In the genomic region with DNA sequence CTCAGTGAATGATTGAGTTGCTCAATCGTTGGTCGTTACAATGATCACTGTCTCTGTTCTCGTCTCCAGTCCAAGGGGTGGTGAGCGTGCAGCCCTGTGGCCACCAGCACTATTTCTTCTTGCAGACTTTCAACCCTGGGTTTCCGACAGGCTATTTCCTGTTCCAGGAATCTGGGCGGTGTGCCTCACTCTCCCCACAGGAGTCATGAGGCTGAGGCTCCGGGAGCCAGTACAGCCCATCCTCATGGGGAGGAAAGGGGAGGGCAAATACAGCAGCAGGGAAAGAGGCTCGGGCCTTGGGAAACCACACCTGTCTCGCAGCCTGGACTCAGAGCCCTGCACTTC, we compare ENCODE assay signal across 17 cellular contexts. TPM values are rescaled to one million over a fixed set of nuclear protein-coding genes. Genes with fewer than 3 reads are reported as not detected.
DNase-seq lines count a peak whose midpoint lies in the region; ATAC-seq, FAIRE-seq and TF ChIP-seq lines count a peak whose summit lies in the region.
"Had no signal": no experiment of that assay in that cellular context is flagged by ENCODE, and none has a peak within 500 bp of the region (broad histone marks: within the 10 kb centered on the region; RNA-seq: fewer than 3 reads in every experiment).

No MANE protein-coding gene starts in this region.

- H3K4me2 ChIP-seq in endothelial cell of umbilical vein (ENCODE audit: insufficient read depth, low read length), result peak overlapping the region; percentile 58
- H3K4me2 ChIP-seq: smooth muscle cell had no signal

- no peak overlapping the region for H3K9ac ChIP-seq in endothelial cell of umbilical vein (replicated peaks; ENCODE audit: extremely low read depth, insufficient read depth, low read length)

- H3K9me3 Mint-ChIP-seq in Calu3 (ENCODE audit: low read depth, unreplicated experiment), result no peaks in the 10 kb centered on the region
- H3K9me3 Mint-ChIP-seq: activated B cell treated with CpG ODN at 0.5 μM for 24 hours; stimulated activated naive CD8-positive, alpha-beta T cell treated with anti-CD3 and anti-CD28 coated beads, Interleukin-15, Interleukin-2, amounts not matched to agents 100 ng/mL and 50 ng/mL, for 24 hours had no signal

- H3K36me3 Mint-ChIP-seq in Calu3 (ENCODE audit: insufficient read depth, unreplicated experiment), result no peaks in the 10 kb centered on the region

- ATAC-seq in HG03159 (IDR thresholded peaks at IDR 0.05; ENCODE audit: unreplicated experiment), result no peak

- no peaks in the 10 kb centered on the region for H3K79me2 ChIP-seq in endothelial cell of umbilical vein (ENCODE audit: control insufficient read depth, insufficient read depth, low read length)

- H3K4me3 Mint-ChIP-seq in Calu3 (ENCODE audit: low read depth, unreplicated experiment), result no peak overlapping the region
- H3K4me3 Mint-ChIP-seq: activated B cell treated with CpG ODN at 0.5 μM for 24 hours; stimulated activated naive CD8-positive, alpha-beta T cell treated with anti-CD3 and anti-CD28 coated beads, Interleukin-15, Interleukin-2, amounts not matched to agents 100 ng/mL and 50 ng/mL, for 24 hours had no signal

- TF ChIP-seq POLR2A in endothelial cell of umbilical vein (IDR thresholded peaks at IDR 0.05; ENCODE audit: low read depth, low read length), result no peak

- dilution Hi-C loops in endothelial cell of umbilical vein (cut with MboI; ENCODE audit: extremely low pct_ligation_motif_present, low sequenced_read_pairs), result no loop called here

- no peak overlapping the region for H3K27ac ChIP-seq in endothelial cell of umbilical vein (ENCODE audit: insufficient read depth, low read depth, low read length)
- H3K27ac ChIP-seq: epithelial cell of prostate, neutrophil had no signal

- H3K4me3 ChIP-seq in AG10803 (ENCODE audit: low read length) (no peak overlapping the region), endothelial cell of umbilical vein (replicated peaks in 1 of 3; ENCODE audit: insufficient read depth in 1 of 3, low read depth in 1 of 3, low read length in 3 of 3) (no peak overlapping the region)
- H3K4me3 ChIP-seq: smooth muscle cell had no signal

- no peak overlapping the region for H3K27ac Mint-ChIP-seq in Calu3 (ENCODE audit: unreplicated experiment)
- H3K27ac Mint-ChIP-seq: activated B cell treated with CpG ODN at 0.5 μM for 24 hours; stimulated activated naive CD8-positive, alpha-beta T cell treated with anti-CD3 and anti-CD28 coated beads, Interleukin-15, Interleukin-2, amounts not matched to agents 100 ng/mL and 50 ng/mL, for 24 hours had no signal

- H3K27me3 ChIP-seq in endothelial cell of umbilical vein (ENCODE audit: control insufficient read depth in 2 of 2, insufficient read depth in 2 of 2, low read length in 2 of 2), result peaks cover 0 to 1% of the 10 kb centered on the region in 2 experiments
- H3K27me3 ChIP-seq: neutrophil had no signal

- H4K20me1 ChIP-seq in endothelial cell of umbilical vein (replicated peaks; ENCODE audit: control insufficient read depth, extremely low read depth, insufficient read depth, low read length), result no peaks in the 10 kb centered on the region

- intact Hi-C loops in endothelial cell of umbilical vein (cut with micrococcal nuclease) (no loop called here), Calu3 (cut with micrococcal nuclease; ENCODE audit: unreplicated experiment) (loop anchor here (5.0 kb wide), 1 partner anchor 71 kb away; the partner anchor contains the start of gene BPI)

- no peaks in the 10 kb centered on the region for H3K9me3 ChIP-seq in endothelial cell of umbilical vein (replicated peaks; ENCODE audit: control insufficient read depth, insufficient read depth, low read length)
- H3K9me3 ChIP-seq: neutrophil had no signal

- CTCF ChIA-PET in endothelial cell of umbilical vein (lab: Charles Lee) (interaction anchor here (0.8 to 9.2 kb wide), 18 partner anchors 8 to 665 kb away, joined by 3 to 204 read pairs (median 5); partner anchors contain the start of gene BPI), Calu3 (lab: Charles Lee) (interaction anchor here (0.5 to 3.2 kb wide), 7 partner anchors 48 to 270 kb away, joined by 3 to 15 read pairs (median 3); partner anchors contain the start of gene BPI)

- FAIRE-seq in endothelial cell of umbilical vein (lab: Jason Lieb, UNC), result peak; percentile 68

- no peaks in the 10 kb centered on the region for H3K9me1 ChIP-seq in endothelial cell of umbilical vein (replicated peaks; ENCODE audit: control insufficient read depth, extremely low read depth, insufficient read depth, low read length)

- POLR2A ChIA-PET in endothelial cell of umbilical vein (lab: Charles Lee), result interaction anchor here (0.8 kb wide), 1 partner anchor 177 kb away, joined by 3 read pairs; no protein-coding TSS in a partner anchor

- H3K36me3 ChIP-seq in endothelial cell of umbilical vein (ENCODE audit: control insufficient read depth in 2 of 2, extremely low read depth in 1 of 2, insufficient read depth in 2 of 2, low read length in 2 of 2), result no peaks in the 10 kb centered on the region
- H3K36me3 ChIP-seq: neutrophil had no signal

- no peaks in the 10 kb centered on the region for H3K4me1 Mint-ChIP-seq in Calu3 (ENCODE audit: low read depth, unreplicated experiment)
- H3K4me1 Mint-ChIP-seq: activated B cell treated with CpG ODN at 0.5 μM for 24 hours had no signal

- H2AFZ ChIP-seq in endothelial cell of umbilical vein (ENCODE audit: low read depth, low read length), result peak overlapping the region; percentile 81

- BruUV-seq in endothelial cell of umbilical vein (replicated peaks; lab: Mats Ljungman, UMichigan), result no TSS peak
- BruUV-seq in Calu3 (replicated peaks; lab: Mats Ljungman, UMichigan), result no TSS peak

- peak; percentile 51 for DNase-seq in AG10803 (ENCODE audit: low read depth)
- DNase-seq in MV-4-11 (lab: John Stamatoyannopoulos, UW), result peak; percentile 74
- DNase-seq in endothelial cell of umbilical vein (ENCODE audit: low read depth, low spot score), result peak; percentile 64
- peak; percentile 45 to 84 for DNase-seq in lung microvascular endothelial cell (ENCODE audit: low read depth in 2 of 2)
- DNase-seq in Calu3, result no peak
- no peak for DNase-seq in NK-92 treated with Interleukin-12 subunit alpha and Interleukin-12 subunit beta, amount 100 ng/mL, for 24 hours (lab: John Stamatoyannopoulos, UW)
- no peak for DNase-seq in NCI-H524 (lab: John Stamatoyannopoulos, UW)
- DNase-seq: activated B cell treated with CpG ODN at 0.5 μM for 24 hours; activated naive CD4-positive, alpha-beta T cell treated with Interleukin-2 at 50 U/mL for 16 hours; H7; NCI-H1436 treated with DMSO at 0.1 percent for 48 hours; NCI-H345 had no signal

- no peaks in the 10 kb centered on the region for H3K27me3 Mint-ChIP-seq in Calu3 (ENCODE audit: unreplicated experiment)

- TF ChIP-seq CTCF in AG10803 (conservative IDR thresholded peaks at IDR 0.05; ENCODE audit: low read length), result no peak
- TF ChIP-seq CTCF in endothelial cell of umbilical vein (IDR thresholded peaks at IDR 0.05; ENCODE audit: extremely low read depth in 1 of 2, insufficient read depth in 1 of 2, low read depth in 1 of 2, low read length in 2 of 2), result no peak
- TF ChIP-seq CTCF in Calu3 (IDR thresholded peaks at IDR 0.05; ENCODE audit: unreplicated experiment), result no peak

- peaks cover 10% of the 10 kb centered on the region for H3K4me1 ChIP-seq in endothelial cell of umbilical vein (ENCODE audit: control insufficient read depth, extremely low read depth, insufficient read depth, low read length)

TF ChIP-seq in endothelial cell of umbilical vein, 7 proteins besides CTCF, POLR2A, EP300 and RAD21:
- no peak for TF ChIP-seq MAX (IDR thresholded peaks at IDR 0.05; ENCODE audit: insufficient read depth, insufficient read length)
- TF ChIP-seq POLR2AphosphoS5 (IDR thresholded peaks at IDR 0.05; ENCODE audit: insufficient read depth, low read depth, low read length), result no peak
- TF ChIP-seq EZH2 (IDR thresholded peaks at IDR 0.05; ENCODE audit: borderline replicate concordance, low read depth, low read length, severe bottlenecking), result no peak
- TF ChIP-seq FOS (IDR thresholded peaks at IDR 0.05; ENCODE audit: borderline replicate concordance, insufficient read depth, low read length), result no peak
- TF ChIP-seq JUN (IDR thresholded peaks at IDR 0.05; ENCODE audit: borderline replicate concordance, insufficient read depth, insufficient read length, low read depth), result peak; percentile 5

RNA-seq across cellular contexts. Expression of gene KIAA1755, which starts 28.8 kb away (rescaled TPM):
- total RNA-seq in endothelial cell of umbilical vein, result 0.51 and 0.58 TPM in 2 replicates
- 0.36 and 0.37 TPM in 2 replicates for polyA plus RNA-seq in endothelial cell of umbilical vein
- polyA plus RNA-seq in endothelial cell of umbilical vein (2011; cell fraction: cytosol; rRNA removed), result 0.13 and 0.25 TPM in 2 replicates
- 0.66 and 34.2 TPM in 2 replicates for polyA plus RNA-seq in endothelial cell of umbilical vein (2011; cell fraction: nucleus; rRNA removed)
- polyA plus RNA-seq in endothelial cell of umbilical vein (2012), result 1.5 and 5.8 TPM in 2 replicates
- 0.40 and 0.73 TPM in 2 replicates for polyA minus RNA-seq in endothelial cell of umbilical vein
- not detected for polyA minus RNA-seq in endothelial cell of umbilical vein (2011; cell fraction: cytosol; rRNA and poly(A)+ RNA removed)
- 0.24 and 0.38 TPM in 2 replicates for polyA minus RNA-seq in endothelial cell of umbilical vein (2011; cell fraction: nucleus; rRNA and poly(A)+ RNA removed)
- under 0.01 TPM in 1 of 2 replicates, not detected in the other for total RNA-seq in lung microvascular endothelial cell
- not detected in 2 replicates for total RNA-seq in Calu3 (2022)
- total RNA-seq: activated B cell treated with CpG ODN at 0.5 μM for 24 hours, smooth muscle cell had no signal

Comparison
In these comparisons a context has a peak if more than half of its experiments do, and no peak if none do; other contexts are left out.
1. DNase-seq: peak in AG10803 (single experiment), MV-4-11 (single experiment), endothelial cell of umbilical vein (single experiment) and lung microvascular endothelial cell (2 of 2); none in Calu3 (single experiment), NK-92 treated with Interleukin-12 subunit alpha and Interleukin-12 subunit beta, amount 100 ng/mL, for 24 hours (single experiment) and NCI-H524 (0 of 2).